ENCODE assay signal across 25 cellular contexts in the genomic region with DNA sequence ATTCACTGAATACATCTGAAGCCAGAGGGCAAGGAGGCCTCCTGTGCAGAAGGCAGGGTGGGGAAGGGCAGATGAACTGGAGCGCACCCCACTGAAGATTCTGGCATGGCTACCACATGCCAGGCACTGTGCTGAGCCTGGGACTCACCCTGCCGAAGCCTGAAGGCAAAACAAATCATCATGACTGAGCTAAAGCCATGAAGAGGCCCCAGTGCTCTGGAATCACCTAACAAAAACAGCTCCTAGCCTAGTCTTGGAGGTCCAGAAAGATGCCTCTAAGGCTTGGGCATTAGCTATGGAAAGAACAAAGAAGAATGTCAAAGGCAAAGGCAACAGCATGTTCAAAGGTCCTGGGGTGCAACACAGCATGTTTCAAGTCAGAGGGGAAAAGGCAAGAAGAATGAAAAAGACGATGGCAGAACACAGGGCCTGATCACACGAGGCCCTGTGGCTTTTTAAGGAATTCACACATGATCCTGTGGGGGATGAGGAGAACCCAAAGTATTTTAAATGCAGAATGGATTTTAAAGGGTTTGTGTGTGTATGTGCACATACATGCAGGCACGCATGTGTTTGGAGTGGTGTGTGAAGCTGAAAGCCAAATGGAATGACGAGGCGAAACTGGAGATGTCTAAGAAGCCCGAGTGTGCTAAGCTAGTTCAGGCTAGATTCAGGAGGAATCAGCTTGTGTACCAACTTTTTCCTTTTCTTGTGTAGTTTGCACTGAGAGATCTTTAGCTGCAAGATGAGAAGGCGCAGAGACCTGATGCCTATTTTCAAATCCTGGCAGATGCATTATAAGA.
DNase-seq lines count a peak whose midpoint lies in the region; ATAC-seq, FAIRE-seq and TF ChIP-seq lines count a peak whose summit lies in the region.
"Had no signal": no experiment of that assay in that cellular context is flagged by ENCODE, and none has a peak within 500 bp of the region (broad histone marks: within the 10 kb centered on the region; RNA-seq: fewer than 3 reads in every experiment).

No MANE protein-coding gene starts in this region.

- no peak overlapping the region for H3K14ac ChIP-seq in H1 (ENCODE audit: insufficient read length)

- no peak for TF ChIP-seq CTCF in Caco-2 (IDR thresholded peaks at IDR 0.05; ENCODE audit: insufficient read depth in 1 of 2, low read depth in 1 of 2, low read length in 1 of 2, severe bottlenecking in 1 of 2, unreplicated experiment in 1 of 2)
- TF ChIP-seq CTCF in H1 (IDR thresholded peaks at IDR 0.05; ENCODE audit: control extremely low read depth in 1 of 3, insufficient read depth in 1 of 3, low read depth in 1 of 3, low read length in 3 of 3), result no peak
- TF ChIP-seq CTCF in nephron progenitor cell (IDR thresholded peaks at IDR 0.05), result no peak
- TF ChIP-seq CTCF in Peyer's patch (IDR thresholded peaks at IDR 0.05), result no peak

- H2BK15ac ChIP-seq in H1 (ENCODE audit: low read length), result 0 out of 2 replicates have a peak overlapping the region, but pooled peaks have one; percentile 22

- H3K23me2 ChIP-seq in H1 (ENCODE audit: low read depth, low read length), result no peaks in the 10 kb centered on the region

- no peaks in the 10 kb centered on the region for H4K20me1 ChIP-seq in H1 (replicated peaks in 1 of 2; ENCODE audit: control insufficient read depth in 1 of 2, insufficient read depth in 2 of 2, low read length in 2 of 2)

- no peak overlapping the region for H3K4me2 ChIP-seq in H1 (ENCODE audit: insufficient read depth in 1 of 2, low read depth in 2 of 2, low read length in 2 of 2)
- H3K4me2 ChIP-seq: A549, SK-N-SH had no signal

- no peak overlapping the region for H3K4ac ChIP-seq in H1 (replicated peaks; ENCODE audit: insufficient read length, low read depth, low read length)

- peak overlapping the region; percentile 8 for H2BK120ac ChIP-seq in H1 (replicated peaks; ENCODE audit: low read depth, low read length)

- H3K9me3 Mint-ChIP-seq in Caco-2 (ENCODE audit: unreplicated experiment) (no peaks in the 10 kb centered on the region), nephron progenitor cell (no peaks in the 10 kb centered on the region)
- no peaks in the 10 kb centered on the region for H3K9me3 Mint-ChIP-seq in naive thymus-derived CD8-positive, alpha-beta T cell
- H3K9me3 Mint-ChIP-seq: activated CD4-positive, alpha-beta memory T cell treated with anti-CD3 and anti-CD28 coated beads, Interleukin-2, amount 10 ng/mL, durations not matched to agents 7 days and 5 days; activated T-helper 2 cell treated with anti-CD3 and anti-CD28 coated beads, Interferon-gamma antibody, Interleukin-2, Interleukin-4, amounts not matched to agents 10 μg/mL and 5 μg/mL and 100 μg/mL, durations not matched to agents 14 hours and 24 hours and 36 hours; CD8-positive, alpha-beta T cell had no signal

- H3K23ac ChIP-seq in H1 (ENCODE audit: insufficient read length), result no peak overlapping the region

- no peak overlapping the region for H2AK5ac ChIP-seq in H1 (ENCODE audit: low read depth, low read length)

- no peak overlapping the region for H2AFZ ChIP-seq in H1 (ENCODE audit: low read length)

- H3K27me3 ChIP-seq in Caco-2 (replicated peaks; ENCODE audit: control insufficient read depth, insufficient read depth, low read length) (no peaks in the 10 kb centered on the region), H1 (replicated peaks in 1 of 4; ENCODE audit: control insufficient read depth in 3 of 4, extremely low read depth in 1 of 4, insufficient read depth in 3 of 4, low read length in 3 of 4) (no peaks in the 10 kb centered on the region), Peyer's patch (no peaks in the 10 kb centered on the region)
- H3K27me3 ChIP-seq: MG63, sigmoid colon had no signal

- DNase-seq in Caco-2 (no peak), HTR-8/SVneo (ENCODE audit: insufficient read length, low spot score) (no peak), H1 (ENCODE audit: low read depth in 1 of 2, low spot score in 2 of 2) (no peak), nephron progenitor cell (no peak), left lobe of liver (ENCODE audit: low spot score) (no peak), Peyer's patch (no peak)
- no peak for DNase-seq in naive thymus-derived CD8-positive, alpha-beta T cell
- DNase-seq: activated CD4-positive, alpha-beta memory T cell treated with anti-CD3 and anti-CD28 coated beads, Interleukin-2, amount 10 ng/mL, durations not matched to agents 7 days and 5 days; activated CD4-positive, alpha-beta T cell treated with anti-CD3 and anti-CD28 coated beads for 1 hour; activated naive CD8-positive, alpha-beta T cell treated with anti-CD3 and anti-CD28 coated beads, Interleukin-2, amount 10 ng/mL, durations not matched to agents 7 days and 5 days; CD8-positive, alpha-beta T cell; NCI-H1105 treated with DMSO at 0.1 percent for 48 hours; NCI-H1930; NCI-H2227 treated with DMSO at 0.1 percent for 48 hours; sigmoid colon; stimulated activated naive CD8-positive, alpha-beta T cell treated with anti-CD3 and anti-CD28 coated beads, Interleukin-15, Interleukin-2, amounts not matched to agents 100 U/mL and 50 U/mL, for 24 hours had no signal

- intact Hi-C loops in Caco-2 (cut with micrococcal nuclease; ENCODE audit: unreplicated experiment), result loop anchor here (10.0 kb wide), 1 partner anchor 213 kb away; no protein-coding TSS in a partner anchor

- 94% methylated on average over 9 of the region's 9 CpGs; no CpG with 5 or more reads in 1 of the 2 experiments for WGBS in H1 (ENCODE audit: extremely low coverage in 1 of 2, insufficient coverage in 1 of 2, insufficient read length in 1 of 2, insufficient replicate concordance in 2 of 2, low coverage in 1 of 2, low lambda C conversion rate in 2 of 2, missing lambda C conversion rate in 1 of 2), 2 experiments

- H3K27ac Mint-ChIP-seq in Caco-2 (ENCODE audit: unreplicated experiment) (peak overlapping the region; percentile 66), nephron progenitor cell (peak overlapping the region; percentile 78)
- peak overlapping the region in 1 of 10 donors; percentile 34 for H3K27ac Mint-ChIP-seq in naive thymus-derived CD8-positive, alpha-beta T cell
- H3K27ac Mint-ChIP-seq: activated CD4-positive, alpha-beta memory T cell treated with anti-CD3 and anti-CD28 coated beads, Interleukin-2, amount 10 ng/mL, durations not matched to agents 7 days and 5 days; activated naive CD8-positive, alpha-beta T cell treated with anti-CD3 and anti-CD28 coated beads, Interleukin-2, amount 10 ng/mL, durations not matched to agents 7 days and 5 days; activated T-helper 2 cell treated with anti-CD3 and anti-CD28 coated beads, Interferon-gamma antibody, Interleukin-2, Interleukin-4, amounts not matched to agents 10 μg/mL and 5 μg/mL and 100 μg/mL, durations not matched to agents 14 hours and 24 hours and 36 hours; B cell; CD8-positive, alpha-beta T cell had no signal

- H3K18ac ChIP-seq in H1 (ENCODE audit: extremely low read depth, low read length), result no peak overlapping the region

- H4K91ac ChIP-seq in H1 (replicated peaks; ENCODE audit: insufficient read length, low read length), result no peak overlapping the region

- H2BK12ac ChIP-seq in H1 (ENCODE audit: low read depth, low read length), result peak overlapping the region; percentile 29; the same call in 1 of the 2 replicates

- H3K79me1 ChIP-seq in H1 (ENCODE audit: low read depth, low read length), result no peaks in the 10 kb centered on the region

- ATAC-seq in naive thymus-derived CD8-positive, alpha-beta T cell, result no peak
- ATAC-seq in GM21447 (IDR thresholded peaks at IDR 0.05; ENCODE audit: unreplicated experiment) (no peak), left lobe of liver (no peak)
- ATAC-seq: CD8-positive, alpha-beta T cell had no signal

- H3K36me3 ChIP-seq in Caco-2 (ENCODE audit: control insufficient read depth, insufficient read depth, low read length) (no peaks in the 10 kb centered on the region), H1 (ENCODE audit: control insufficient read depth in 2 of 4, insufficient read depth in 4 of 4, low read length in 3 of 4) (no peaks in the 10 kb centered on the region), Peyer's patch (no peaks in the 10 kb centered on the region)
- H3K36me3 ChIP-seq: MG63, prostate gland, sigmoid colon had no signal

- H4K5ac ChIP-seq in H1 (ENCODE audit: insufficient read length, low read depth, low read length), result no peak overlapping the region

- H3K4me3 ChIP-seq in Caco-2 (ENCODE audit: low read depth, low read length), result no peak overlapping the region
- H3K4me3 ChIP-seq in H1 (ENCODE audit: extremely low read depth in 1 of 4, insufficient read depth in 2 of 4, low read depth in 3 of 4, low read length in 4 of 4), result no peak overlapping the region
- no peak overlapping the region for H3K4me3 ChIP-seq in Peyer's patch
- H3K4me3 ChIP-seq: A549, MG63, prostate gland, sigmoid colon had no signal

- FAIRE-seq in HTR-8/SVneo (lab: Jason Lieb, UNC) (peak; percentile 63), H1 (lab: Jason Lieb, UNC) (no peak)
- FAIRE-seq: A549, keratinocyte had no signal

- H3K36me3 Mint-ChIP-seq in Caco-2 (ENCODE audit: insufficient read depth, unreplicated experiment), result no peaks in the 10 kb centered on the region
- H3K36me3 Mint-ChIP-seq in nephron progenitor cell (ENCODE audit: low read depth), result peaks cover 39% of the 10 kb centered on the region
- peaks cover 0 to 5% (median 0%) of the 10 kb centered on the region in 3 donors for H3K36me3 Mint-ChIP-seq in naive thymus-derived CD8-positive, alpha-beta T cell
- H3K36me3 Mint-ChIP-seq: activated naive CD8-positive, alpha-beta T cell treated with anti-CD3 and anti-CD28 coated beads, Interleukin-2, amount 10 ng/mL, durations not matched to agents 7 days and 5 days; CD8-positive, alpha-beta T cell had no signal

- no TSS peak for BruUV-seq in Caco-2 (replicated peaks; lab: Mats Ljungman, UMichigan)

- TF ChIP-seq EP300 in H1 (IDR thresholded peaks at IDR 0.05; ENCODE audit: borderline replicate concordance in 1 of 2, low read depth in 2 of 2, low read length in 2 of 2), result no peak

- POLR2A ChIA-PET in Caco-2 (lab: Charles Lee) (no interaction called here), H1 (lab: Charles Lee; ENCODE audit: partially characterized antibody) (no interaction called here)
- POLR2A ChIA-PET in naive thymus-derived CD8-positive, alpha-beta T cell (lab: Charles Lee), result no interaction called here

- no peak overlapping the region for H3K56ac ChIP-seq in H1 (replicated peaks; ENCODE audit: insufficient read length, low read depth, low read length)

- H3K27ac ChIP-seq in H1 (ENCODE audit: low read depth, low read length), result no peak overlapping the region
- H3K27ac ChIP-seq in Peyer's patch, result no peak overlapping the region
- H3K27ac ChIP-seq: A549, prostate gland had no signal

- no peak overlapping the region for H2BK5ac ChIP-seq in H1 (ENCODE audit: low read depth, low read length)

- no peaks in the 10 kb centered on the region for H3K9me3 ChIP-seq in Caco-2
- no peaks in the 10 kb centered on the region for H3K9me3 ChIP-seq in H1 (ENCODE audit: insufficient read depth in 2 of 2, low read depth in 1 of 2, low read length in 1 of 2)
- H3K9me3 ChIP-seq in Peyer's patch, result no peaks in the 10 kb centered on the region
- H3K9me3 ChIP-seq: A549, MG63, prostate gland, sigmoid colon, SK-N-SH had no signal

- H3K79me2 ChIP-seq in H1 (ENCODE audit: control insufficient read depth in 1 of 2, insufficient read depth in 2 of 2, low read length in 2 of 2), result no peaks in the 10 kb centered on the region

- H3K4me1 ChIP-seq in Caco-2 (peaks cover 10% of the 10 kb centered on the region; the same call in 1 of the 2 replicates), H1 (replicated peaks in 1 of 4; ENCODE audit: control insufficient read depth in 3 of 4, insufficient read depth in 4 of 4, low read length in 3 of 4) (peaks cover 0 to 9% (median 4%) of the 10 kb centered on the region in 4 experiments; a peak in 3 of 7 replicates), Peyer's patch (peaks cover 0 to 9% (median 0%) of the 10 kb centered on the region in 4 donors)
- H3K4me1 ChIP-seq: prostate gland had no signal

- no peak for TF ChIP-seq RAD21 in H1 (IDR thresholded peaks at IDR 0.05 in 1 of 2, conservative IDR thresholded peaks at IDR 0.05 in 1 of 2; ENCODE audit: low read depth in 2 of 2, low read length in 2 of 2)

- peaks cover 23% of the 10 kb centered on the region for H3K4me1 Mint-ChIP-seq in Caco-2 (ENCODE audit: low read depth, unreplicated experiment)
- peaks cover 31% of the 10 kb centered on the region for H3K4me1 Mint-ChIP-seq in nephron progenitor cell
- H3K4me1 Mint-ChIP-seq in naive thymus-derived CD8-positive, alpha-beta T cell, result peaks cover 0 to 3% (median 2%) of the 10 kb centered on the region in 4 donors
- H3K4me1 Mint-ChIP-seq: activated CD4-positive, alpha-beta memory T cell treated with anti-CD3 and anti-CD28 coated beads, Interleukin-2, amount 10 ng/mL, durations not matched to agents 7 days and 5 days; B cell had no signal

- no peak overlapping the region for H4K8ac ChIP-seq in H1 (ENCODE audit: extremely low read depth, insufficient read depth, low read length)

- H3K9ac ChIP-seq in H1 (replicated peaks in 1 of 4; ENCODE audit: extremely low read depth in 1 of 4, low read depth in 3 of 4, low read length in 3 of 4), result no peak overlapping the region
- H3K9ac ChIP-seq: SK-N-SH had no signal

- H3K4me3 Mint-ChIP-seq in Caco-2 (ENCODE audit: unreplicated experiment) (no peak overlapping the region), nephron progenitor cell (no peak overlapping the region)
- no peak overlapping the region for H3K4me3 Mint-ChIP-seq in naive thymus-derived CD8-positive, alpha-beta T cell
- H3K4me3 Mint-ChIP-seq: activated CD4-positive, alpha-beta memory T cell treated with anti-CD3 and anti-CD28 coated beads, Interleukin-2, amount 10 ng/mL, durations not matched to agents 7 days and 5 days; activated naive CD8-positive, alpha-beta T cell treated with anti-CD3 and anti-CD28 coated beads, Interleukin-2, amount 10 ng/mL, durations not matched to agents 7 days and 5 days; B cell; CD8-positive, alpha-beta T cell; H9 had no signal

- CTCF ChIA-PET in Caco-2 (lab: Charles Lee), result no interaction called here
- CTCF ChIA-PET in H1 (lab: Charles Lee; ENCODE audit: partially characterized antibody), result interaction anchor here (0.6 to 1.7 kb wide), 11 partner anchors 10 to 576 kb away, joined by 3 to 4 read pairs (median 3); no protein-coding TSS in a partner anchor

- TF ChIP-seq POLR2A in H1 (IDR thresholded peaks at IDR 0.05; ENCODE audit: control extremely low read depth in 1 of 2, low read depth in 2 of 2, low read length in 2 of 2) (no peak), Peyer's patch (IDR thresholded peaks at IDR 0.05) (no peak)

- no peak overlapping the region for H2BK20ac ChIP-seq in H1 (ENCODE audit: low read length)

- peaks cover 3% of the 10 kb centered on the region for H3K27me3 Mint-ChIP-seq in Caco-2 (ENCODE audit: insufficient read depth, unreplicated experiment)
- peaks cover 3% of the 10 kb centered on the region for H3K27me3 Mint-ChIP-seq in nephron progenitor cell (ENCODE audit: low read depth, poor library complexity)
- peaks cover 0 to 15% (median 3%) of the 10 kb centered on the region in 5 donors for H3K27me3 Mint-ChIP-seq in naive thymus-derived CD8-positive, alpha-beta T cell
- H3K27me3 Mint-ChIP-seq: activated CD4-positive, alpha-beta memory T cell treated with anti-CD3 and anti-CD28 coated beads, Interleukin-2, amount 10 ng/mL, durations not matched to agents 7 days and 5 days; activated naive CD8-positive, alpha-beta T cell treated with anti-CD3 and anti-CD28 coated beads, Interleukin-2, amount 10 ng/mL, durations not matched to agents 7 days and 5 days had no signal
